26 cellular contexts compared by ENCODE assay signal in the genomic region with DNA sequence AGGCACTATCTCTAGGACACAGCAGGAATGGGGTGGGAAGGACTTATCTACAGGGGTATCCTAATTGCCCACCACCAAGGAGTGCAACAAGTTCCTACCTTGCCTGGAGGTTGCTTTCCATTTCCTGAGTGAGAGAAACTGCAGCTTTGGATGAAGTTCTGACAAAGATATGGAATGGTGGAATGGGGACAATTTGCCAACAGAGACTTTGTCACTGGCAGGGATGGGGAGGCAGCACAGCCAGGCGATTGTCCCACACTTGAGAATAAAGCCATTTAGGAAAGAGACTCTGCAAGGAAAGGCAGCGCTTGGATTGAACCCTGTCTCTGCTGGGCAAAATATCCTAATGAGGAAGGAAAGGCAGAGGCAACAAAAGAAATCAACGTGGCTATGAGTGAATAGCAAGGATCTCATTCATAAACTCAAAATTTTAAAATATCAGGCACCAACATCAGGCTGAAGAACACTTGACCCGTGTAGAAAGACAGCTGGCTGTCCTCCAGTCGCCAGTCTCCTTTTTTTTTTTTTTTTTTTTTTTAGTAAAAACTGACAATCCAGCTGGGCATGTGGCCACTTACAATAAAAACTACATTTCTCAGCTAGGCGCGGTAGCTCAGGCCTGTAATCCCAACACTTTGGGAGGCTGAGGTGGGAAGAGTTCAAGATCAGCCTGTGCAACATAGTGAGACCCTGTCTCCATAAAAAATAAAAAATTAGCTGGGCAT. TPM values are rescaled to one million over a fixed set of nuclear protein-coding genes. Genes with fewer than 3 reads are reported as not detected.
DNase-seq lines count a peak whose midpoint lies in the region; TF ChIP-seq lines count a peak whose summit lies in the region.
"Had no signal": no experiment of that assay in that cellular context is flagged by ENCODE, and none has a peak within 500 bp of the region (broad histone marks: within the 10 kb centered on the region; RNA-seq: fewer than 3 reads in every experiment).

No MANE protein-coding gene starts in this region.

- no peak overlapping the region for H3K4me3 ChIP-seq in GM23248
- H3K4me3 ChIP-seq: body of pancreas, coronary artery, esophagus squamous epithelium, lower lobe of right lung, SJSA1, testis had no signal

- peaks cover 32% of the 10 kb centered on the region for H3K4me1 Mint-ChIP-seq in chondrocyte (ENCODE audit: low read depth)

- no peaks in the 10 kb centered on the region for H3K9me2 ChIP-seq in GM23248 (ENCODE audit: insufficient read depth)

- no peak overlapping the region for H3K4me3 Mint-ChIP-seq in chondrocyte (ENCODE audit: unreplicated experiment)
- H3K4me3 Mint-ChIP-seq: activated CD8-positive, alpha-beta T cell treated with anti-CD3 and anti-CD28 coated beads for 36 hours had no signal

- peak overlapping the region; percentile 76 for H3K27ac Mint-ChIP-seq in chondrocyte (ENCODE audit: unreplicated experiment)
- H3K27ac Mint-ChIP-seq: activated CD8-positive, alpha-beta T cell treated with anti-CD3 and anti-CD28 coated beads for 36 hours had no signal

- 30 to 36% methylated on average over 7 of the region's 7 CpGs for WGBS in GM23248 (ENCODE audit: low coverage in 1 of 2, low lambda C conversion rate in 2 of 2, missing lambda C conversion rate in 2 of 2), 2 experiments

- H3K36me3 Mint-ChIP-seq in chondrocyte (ENCODE audit: low read depth), result no peaks in the 10 kb centered on the region

- H3K9me3 Mint-ChIP-seq in chondrocyte (ENCODE audit: low read depth), result no peaks in the 10 kb centered on the region
- H3K9me3 Mint-ChIP-seq: activated CD8-positive, alpha-beta T cell treated with anti-CD3 and anti-CD28 coated beads for 36 hours had no signal

- H3F3A ChIP-seq in GM23248 (ENCODE audit: insufficient read depth), result peaks cover 26% of the 10 kb centered on the region

- H4K20me1 ChIP-seq in GM23248 (ENCODE audit: insufficient read depth), result no peaks in the 10 kb centered on the region

- H3K9me3 ChIP-seq in GM23248 (ENCODE audit: low read depth), result no peaks in the 10 kb centered on the region
- H3K9me3 ChIP-seq: body of pancreas, esophagus squamous epithelium, lower lobe of right lung, SJSA1, testis had no signal

- no peak overlapping the region for H2AFZ ChIP-seq in GM23248

- H3K27me3 Mint-ChIP-seq in chondrocyte (ENCODE audit: low read depth), result no peaks in the 10 kb centered on the region
- H3K27me3 Mint-ChIP-seq: activated CD8-positive, alpha-beta T cell treated with anti-CD3 and anti-CD28 coated beads for 36 hours had no signal

- DNase-seq in GM23248 (peak; percentile 36), chondrocyte (ENCODE audit: low spot score) (no peak), middle frontal gyrus (ENCODE audit: extremely low spot score, low spot score) (peak; percentile 22), substantia nigra (lab: John Stamatoyannopoulos, UW) (peak in 32 of 49 donors; percentile 8 to 58 (median 20)), KBM-7 (no peak), NCI-H1694 treated with DMSO at 0.1 percent for 48 hours (lab: John Stamatoyannopoulos, UW) (no peak), RPMI8226 (no peak)
- no peak for DNase-seq in activated T-cell treated with anti-CD3 and anti-CD28 coated beads, Interleukin-2, amount 50 U/mL, for 48 hours
- DNase-seq: ACHN; activated CD4-positive, alpha-beta T cell treated with anti-CD3 and anti-CD28 coated beads for 1 hour; activated CD8-positive, alpha-beta T cell treated with anti-CD3 and anti-CD28 coated beads for 36 hours; activated gamma-delta T cell; activated T-cell treated with anti-CD3 and anti-CD28 coated beads for 4 hours; body of pancreas; EL; esophagus squamous epithelium; lower lobe of right lung; MV-4-11; NCI-H187; NCI-H526; small intestine; stimulated activated CD4-positive, alpha-beta T cell treated with anti-CD3 and anti-CD28 coated beads, Interleukin-2, amount 100 ng/mL, for 24 hours had no signal

- in situ Hi-C loops in GM23248 (cut with MboI), result loop anchor here (25.0 kb wide), 1 partner anchor 337 kb away; no protein-coding TSS in a partner anchor
- in situ Hi-C loops in KBM-7 (cut with MboI; ENCODE audit: low pct_unique_long_range_greater_than_20kb, low sequenced_read_pairs), result no loop called here

- no peaks in the 10 kb centered on the region for H3K79me2 ChIP-seq in GM23248 (ENCODE audit: insufficient read depth)

- H3K4me2 ChIP-seq in GM23248 (ENCODE audit: unreplicated experiment), result no peak overlapping the region
- H3K4me2 ChIP-seq: KMS-11 had no signal

- H3K4me1 ChIP-seq in GM23248 (ENCODE audit: insufficient read depth), result peaks cover 28% of the 10 kb centered on the region
- H3K4me1 ChIP-seq: testis had no signal

- no peaks in the 10 kb centered on the region for H3K27me3 ChIP-seq in GM23248 (replicated peaks; ENCODE audit: insufficient read depth)
- H3K27me3 ChIP-seq: body of pancreas, esophagus squamous epithelium, SJSA1, testis had no signal

- H3K27ac ChIP-seq in GM23248 (0 out of 2 replicates have a peak overlapping the region, but pooled peaks have one; percentile 90), substantia nigra (ENCODE audit: low read depth, low read length, poor library complexity, severe bottlenecking) (peak overlapping the region; percentile 79)
- H3K27ac ChIP-seq: body of pancreas, esophagus squamous epithelium, KMS-11, lower lobe of right lung, SJSA1, testis had no signal

- TF ChIP-seq CTCF in chondrocyte (IDR thresholded peaks at IDR 0.05), result no peak

- H3K36me3 ChIP-seq in GM23248 (ENCODE audit: low read depth), result no peaks in the 10 kb centered on the region
- H3K36me3 ChIP-seq: esophagus squamous epithelium, lower lobe of right lung, SJSA1 had no signal

- no peak overlapping the region for H3K9ac ChIP-seq in GM23248
- H3K9ac ChIP-seq: KMS-11 had no signal

RNA-seq across cellular contexts. Expression of a gene that starts 31.6 kb away (rescaled TPM):
- total RNA-seq in GM23248 (2014; rRNA removed; shearing (Covaris generic)), result 22.7 and 28.5 TPM in 2 replicates
- polyA plus RNA-seq in GM23248 (2016; fragmentation: Nextera tagmentation; extraction: Ambion mirVana), result 13.9 and 14.0 TPM in 2 replicates
- 21.1 to 23.8 TPM (median 22.7 TPM) in 3 replicates for total RNA-seq in chondrocyte

Comparison
In these comparisons a context has a peak if more than half of its experiments do, and no peak if none do; other contexts are left out.
1. DNase-seq: peak in GM23248 (single experiment), middle frontal gyrus (single experiment) and substantia nigra (32 of 49); none in chondrocyte (single experiment), KBM-7 (single experiment), NCI-H1694 treated with DMSO at 0.1 percent for 48 hours (single experiment), RPMI8226 (single experiment) and activated T-cell treated with anti-CD3 and anti-CD28 coated beads, Interleukin-2, amount 50 U/mL, for 48 hours (0 of 2).